Comparison of ENCODE assay signal across 9 cellular contexts in the genomic region with DNA sequence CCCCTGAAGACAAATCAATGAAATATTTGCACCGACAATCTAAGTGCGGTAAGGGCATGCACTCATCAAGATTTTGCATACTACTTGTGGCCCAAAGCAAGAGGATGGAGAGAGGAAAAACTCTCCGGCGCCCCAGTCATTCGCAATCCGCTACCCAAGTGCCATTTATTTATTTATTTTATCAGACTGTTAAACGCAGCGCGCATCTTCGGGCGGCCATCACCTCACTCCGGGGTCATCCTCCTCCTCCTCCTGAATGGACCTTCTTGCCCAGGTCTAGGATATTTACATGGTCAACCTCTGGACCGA. TPM values are rescaled to one million over a fixed set of nuclear protein-coding genes. Genes with fewer than 3 reads are reported as not detected.
DNase-seq lines count a peak whose midpoint lies in the region; ATAC-seq and TF ChIP-seq lines count a peak whose summit lies in the region.
"Had no signal": no experiment of that assay in that cellular context is flagged by ENCODE, and none has a peak within 500 bp of the region (broad histone marks: within the 10 kb centered on the region; RNA-seq: fewer than 3 reads in every experiment).

No MANE protein-coding gene starts in this region.

- peak overlapping the region; percentile 97 for H3K4me3 ChIP-seq in cardiac muscle cell
- H3K4me3 ChIP-seq: SK-N-MC had no signal

- no peaks in the 10 kb centered on the region for H3K36me3 Mint-ChIP-seq in mesothelial cell of epicardium

- H3K27me3 Mint-ChIP-seq in mesothelial cell of epicardium (ENCODE audit: low read depth), result peaks cover 68% of the 10 kb centered on the region

- H3K9me3 ChIP-seq in cardiac muscle cell (ENCODE audit: low read depth), result no peaks in the 10 kb centered on the region

- TF ChIP-seq CTCF in cardiac muscle cell (IDR thresholded peaks at IDR 0.05; ENCODE audit: low read depth, low read length) (no peak), mesothelial cell of epicardium (IDR thresholded peaks at IDR 0.05; ENCODE audit: unreplicated experiment) (no peak)

- peak overlapping the region; percentile 89 for H3K4me3 Mint-ChIP-seq in mesothelial cell of epicardium

- H3K27ac Mint-ChIP-seq in mesothelial cell of epicardium, result peak overlapping the region; percentile 39

- no peaks in the 10 kb centered on the region for H3K36me3 ChIP-seq in cardiac muscle cell

- DNase-seq in cardiac muscle cell (ENCODE audit: low read depth in 1 of 2, low spot score in 1 of 2), result peak; percentile 20 to 41
- no peak for DNase-seq in Right ventricle myocardium inferior (ENCODE audit: missing footprints)
- DNase-seq in mesothelial cell of epicardium (ENCODE audit: low spot score in 2 of 2, unreplicated experiment in 2 of 2), result no peak
- no peak for DNase-seq in KG1 (lab: John Stamatoyannopoulos, UW)
- DNase-seq in activated CD8-positive, alpha-beta memory T cell treated with anti-CD3 and anti-CD28 coated beads for 24 hours, result no peak
- DNase-seq in activated CD4-positive, CD25-positive, alpha-beta regulatory T cell treated with anti-CD3 and anti-CD28 coated beads, Interleukin-2, amount 50 U/mL, for 72 hours, result no peak

- no peak for ATAC-seq in Right ventricle myocardium inferior
- ATAC-seq in GM18519 (IDR thresholded peaks at IDR 0.05; ENCODE audit: low FRiP score, unreplicated experiment), result no peak

- H3K27ac ChIP-seq in cardiac muscle cell, result no peak overlapping the region
- H3K27ac ChIP-seq in cingulate gyrus (ENCODE audit: low read depth, low read length), result peak overlapping the region; percentile 93
- H3K27ac ChIP-seq: SK-N-MC had no signal

- H3K4me1 Mint-ChIP-seq in mesothelial cell of epicardium, result peaks cover 18% of the 10 kb centered on the region

- H3K4me1 ChIP-seq in cardiac muscle cell (ENCODE audit: low read depth), result peaks cover 9% of the 10 kb centered on the region

- no peaks in the 10 kb centered on the region for H3K9me3 Mint-ChIP-seq in mesothelial cell of epicardium

- peaks cover 3% of the 10 kb centered on the region for H3K27me3 ChIP-seq in cardiac muscle cell

- intact Hi-C loops in Right ventricle myocardium inferior (cut with DNase I), result no loop called here

RNA-seq across cellular contexts. Expression of gene NOVA1, which starts 1.2 kb away (rescaled TPM):
- total RNA-seq in cardiac muscle cell (8.1 and 11.1 TPM in 2 replicates), Right ventricle myocardium inferior (3.8 TPM), mesothelial cell of epicardium (13.3 to 16.9 TPM (median 15.2 TPM) in 3 replicates)
- polyA plus RNA-seq in cardiac muscle cell, result 11.1 and 11.9 TPM in 2 replicates

Comparison
In these comparisons a context has a peak if more than half of its experiments do, and no peak if none do; other contexts are left out.
1. DNase-seq: peak in cardiac muscle cell (2 of 2); none in Right ventricle myocardium inferior (single experiment), mesothelial cell of epicardium (0 of 2), KG1 (single experiment), activated CD8-positive, alpha-beta memory T cell treated with anti-CD3 and anti-CD28 coated beads for 24 hours (single experiment) and activated CD4-positive, CD25-positive, alpha-beta regulatory T cell treated with anti-CD3 and anti-CD28 coated beads, Interleukin-2, amount 50 U/mL, for 72 hours (single experiment).